ENCODE assay signal across 16 cellular contexts in the genomic region with DNA sequence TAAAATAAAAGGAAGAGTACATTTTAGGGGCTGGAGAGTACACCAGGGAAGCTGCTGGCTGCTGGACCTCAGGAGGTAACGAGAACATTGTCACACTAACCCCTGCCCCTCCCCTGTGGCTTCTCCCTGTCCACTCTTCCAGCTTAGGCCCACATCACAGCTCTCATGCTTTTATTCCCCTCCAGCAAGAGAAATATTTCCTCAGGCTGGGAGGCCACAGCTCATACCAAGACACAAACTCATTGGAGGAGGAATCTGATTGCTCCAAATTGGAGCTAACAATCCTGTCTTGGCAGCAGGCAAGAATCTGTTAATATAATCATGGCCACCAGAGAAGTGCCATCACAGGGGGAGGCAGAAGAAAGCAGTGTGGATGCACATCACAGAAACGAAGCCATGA.
DNase-seq lines count a peak whose midpoint lies in the region; ATAC-seq, FAIRE-seq and TF ChIP-seq lines count a peak whose summit lies in the region.
"Had no signal": no experiment of that assay in that cellular context is flagged by ENCODE, and none has a peak within 500 bp of the region (broad histone marks: within the 10 kb centered on the region; RNA-seq: fewer than 3 reads in every experiment).

No MANE protein-coding gene starts in this region.

- H3K9me2 ChIP-seq in OCI-LY7 (ENCODE audit: insufficient read depth, low read length) = no peaks in the 10 kb centered on the region
- H3K9me2 ChIP-seq: SK-N-SH had no signal

- peaks cover 16% of the 10 kb centered on the region for H3K27me3 ChIP-seq in neutrophil
- H3K27me3 ChIP-seq: Peyer's patch had no signal

- H3K4me1 ChIP-seq in neutrophil (ENCODE audit: control insufficient read depth in 1 of 2, insufficient read depth in 1 of 2, low read depth in 1 of 2, low read length in 1 of 2) (peaks cover 53% of the 10 kb centered on the region in 2 experiments), OCI-LY7 (ENCODE audit: insufficient read depth, low read length, poor library complexity, severe bottlenecking) (peaks cover 14% of the 10 kb centered on the region)
- H3K4me1 ChIP-seq: Peyer's patch had no signal

- no peak overlapping the region for H2AFZ ChIP-seq in OCI-LY7 (ENCODE audit: low read length)

- ATAC-seq in GM18858 (IDR thresholded peaks at IDR 0.05; ENCODE audit: unreplicated experiment) = no peak
- ATAC-seq: GM12878 had no signal

- H4K20me1 ChIP-seq in OCI-LY7 (ENCODE audit: insufficient read depth, low read length) = no peaks in the 10 kb centered on the region

- POLR2A ChIA-PET in OCI-LY7 (lab: Charles Lee) = no interaction called here

- DNase-seq in AG09309 (ENCODE audit: low read depth) = peak; percentile 17
- DNase-seq in GM03348 (ENCODE audit: low spot score) = peak; percentile 40
- DNase-seq in astrocyte of the hippocampus (ENCODE audit: low read depth, low spot score) = peak; percentile 46
- no peak for DNase-seq in NCI-H226
- no peak for DNase-seq in D721Med (ENCODE audit: insufficient read length, low spot score)
- DNase-seq in OCI-LY7 (ENCODE audit: low spot score) = no peak
- DNase-seq: AML-193, NCI-H1048, NCI-H2107, NCI-H774, SK-N-SH had no signal

- no peak for FAIRE-seq in D721Med (lab: Jason Lieb, UNC)
- FAIRE-seq: GM12878, GM18507 had no signal

- intact Hi-C loops in OCI-LY7 (cut with micrococcal nuclease; ENCODE audit: unreplicated experiment) = no loop called here

- H3K36me3 ChIP-seq in neutrophil (no peaks in the 10 kb centered on the region), OCI-LY7 (ENCODE audit: insufficient read depth, low read length) (no peaks in the 10 kb centered on the region)
- H3K36me3 ChIP-seq: Peyer's patch had no signal

- no peak overlapping the region for H3K4me2 ChIP-seq in OCI-LY7 (ENCODE audit: low read length)
- H3K4me2 ChIP-seq: SK-N-SH had no signal

- peak overlapping the region; percentile 74 for H3K27ac ChIP-seq in neutrophil
- no peak overlapping the region for H3K27ac ChIP-seq in OCI-LY7 (ENCODE audit: low read depth, low read length, poor library complexity, severe bottlenecking)
- H3K27ac ChIP-seq: Peyer's patch had no signal

- H3K9me3 ChIP-seq in neutrophil (no peaks in the 10 kb centered on the region), OCI-LY7 (ENCODE audit: low read length) (no peaks in the 10 kb centered on the region)
- H3K9me3 ChIP-seq: Peyer's patch, SK-N-SH had no signal

- no peaks in the 10 kb centered on the region for H3K79me2 ChIP-seq in OCI-LY7 (ENCODE audit: insufficient read depth, low read depth, low read length)

- H3K4me3 ChIP-seq in AG09309 (ENCODE audit: control insufficient read depth, low read depth, low read length) (no peak overlapping the region), neutrophil (ENCODE audit: low read depth in 1 of 2, low read length in 1 of 2) (peak overlapping the region; percentile 8 to 33), OCI-LY7 (ENCODE audit: low read depth, low read length, poor library complexity, severe bottlenecking) (no peak overlapping the region)
- H3K4me3 ChIP-seq: GM12878, Peyer's patch had no signal

- CTCF ChIA-PET in OCI-LY7 (lab: Charles Lee; ENCODE audit: unreplicated experiment) = interaction anchor here (0.6 kb wide), 1 partner anchor 1082 kb away, joined by 3 read pairs; no protein-coding TSS in a partner anchor

- TF ChIP-seq CTCF in AG09309 (IDR thresholded peaks at IDR 0.05; ENCODE audit: control insufficient read depth, insufficient read depth, low read depth, low read length, missing control alignments) = no peak
- TF ChIP-seq CTCF in neutrophil (IDR thresholded peaks at IDR 0.05) = no peak
- no peak for TF ChIP-seq CTCF in D721Med (IDR thresholded peaks at IDR 0.05; ENCODE audit: insufficient read depth, missing control alignments)
- no peak for TF ChIP-seq CTCF in OCI-LY7 (conservative IDR thresholded peaks at IDR 0.05; ENCODE audit: low read length)

- BruUV-seq in OCI-LY7 (replicated peaks; lab: Mats Ljungman, UMichigan) = no TSS peak

Comparison
In these comparisons a context has a peak if more than half of its experiments do, and no peak if none do; other contexts are left out.
1. DNase-seq: peak in AG09309 (single experiment), GM03348 (single experiment) and astrocyte of the hippocampus (single experiment); none in NCI-H226 (single experiment), D721Med (single experiment) and OCI-LY7 (single experiment).
2. H3K4me3 ChIP-seq: peak in neutrophil (2 of 2); none in AG09309 (single experiment) and OCI-LY7 (single experiment).